In genomic region chr1:180640531-180640949, GRCh38 we compare ENCODE assay signal across 24 cellular contexts.
"Had no signal": no experiment of that assay in that cellular context is flagged by ENCODE, and none has a peak within 500 bp of the region (broad histone marks: within the 10 kb centered on the region; RNA-seq: fewer than 3 reads in every experiment).

No MANE protein-coding gene starts in this region.

- H3K27ac Mint-ChIP-seq: activated CD4-positive, alpha-beta T cell treated with anti-CD3 and anti-CD28 coated beads, Interleukin-2, amount 10 ng/mL, durations not matched to agents 24 days and 14 days; activated CD8-positive, alpha-beta memory T cell treated with anti-CD3 and anti-CD28 coated beads, Interleukin-2, amount 10 ng/mL, durations not matched to agents 7 days and 5 days; activated naive CD4-positive, alpha-beta T cell treated with anti-CD3 and anti-CD28 coated beads, Interleukin-2, amount 50 U/mL, for 24 hours; activated T-cell treated with anti-CD3 and anti-CD28 coated beads, Interleukin-2, amount 50 U/mL, for 24 hours; activated T-helper 1 cell treated with anti-CD3 and anti-CD28 coated beads, Interleukin-12 subunit alpha, Interleukin-12 subunit beta, Interleukin-2, Interleukin-4 antibody, amounts not matched to agents 30 ng/mL and 10 ng/mL and 1 ng/mL, durations not matched to agents 14 hours and 24 hours and 36 hours; T-helper 1 cell treated with Interleukin-12 subunit alpha and Interleukin-12 subunit beta and Interleukin-4 antibody, amounts not matched to agents 30 μg/mL and 1 μg/mL, for 36 hours had no signal

- H3K27ac ChIP-seq: breast epithelium, KMS-11, Peyer's patch, RWPE1 had no signal

- H3K4me3 ChIP-seq: breast epithelium, Peyer's patch had no signal

- H3K4me3 Mint-ChIP-seq: activated CD4-positive, alpha-beta T cell treated with anti-CD3 and anti-CD28 coated beads, Interleukin-2, amount 10 ng/mL, durations not matched to agents 24 days and 14 days; activated CD8-positive, alpha-beta memory T cell treated with anti-CD3 and anti-CD28 coated beads, Interleukin-2, amount 10 ng/mL, durations not matched to agents 7 days and 5 days; activated naive CD4-positive, alpha-beta T cell treated with anti-CD3 and anti-CD28 coated beads, Interleukin-2, amount 50 U/mL, for 24 hours; activated T-cell treated with anti-CD3 and anti-CD28 coated beads, Interleukin-2, amount 50 U/mL, for 24 hours; activated T-helper 1 cell treated with anti-CD3 and anti-CD28 coated beads, Interleukin-12 subunit alpha, Interleukin-12 subunit beta, Interleukin-2, Interleukin-4 antibody, amounts not matched to agents 30 ng/mL and 10 ng/mL and 1 ng/mL, durations not matched to agents 14 hours and 24 hours and 36 hours; IgD-negative memory B cell; T-helper 1 cell treated with Interleukin-12 subunit alpha and Interleukin-12 subunit beta and Interleukin-4 antibody, amounts not matched to agents 30 μg/mL and 1 μg/mL, for 36 hours had no signal

- H3K36me3 ChIP-seq: breast epithelium, Peyer's patch had no signal

- ATAC-seq: activated CD8-positive, alpha-beta memory T cell treated with anti-CD3 and anti-CD28 coated beads, Interleukin-2, amount 10 ng/mL, durations not matched to agents 7 days and 5 days had no signal

- H3K4me2 ChIP-seq: KMS-11 had no signal

- H3K9ac ChIP-seq: KMS-11 had no signal

- DNase-seq: activated CD4-positive, alpha-beta T cell treated with anti-CD3 and anti-CD28 coated beads for 1 hour; activated CD4-positive, alpha-beta T cell treated with anti-CD3 and anti-CD28 coated beads, Interleukin-2, amount 10 ng/mL, durations not matched to agents 24 days and 14 days; activated CD4-positive, alpha-beta T cell treated with anti-CD3 and anti-CD28 coated beads, Interleukin-2, amount 50 U/mL, for 48 hours; activated CD8-positive, alpha-beta memory T cell treated with anti-CD3 and anti-CD28 coated beads, Interleukin-2, amount 10 ng/mL, durations not matched to agents 7 days and 5 days; activated effector memory CD4-positive, alpha-beta T cell treated with Interleukin-2 at 50 U/mL for 16 hours; activated naive CD4-positive, alpha-beta T cell; activated T-cell treated with anti-CD3 and anti-CD28 coated beads, Interleukin-2, amount 50 U/mL, for 24 hours; aorta; NCI-H1092; NCI-H1417; NCI-H1930; NCI-H2107; NCI-H2171 treated with DMSO at 0.1 percent for 48 hours; NCI-H226; NCI-H526 treated with DMSO at 0.1 percent for 48 hours; Peyer's patch; SHP77 treated with DMSO at 0.1 percent for 48 hours had no signal

- H3K9me3 ChIP-seq: breast epithelium, Peyer's patch had no signal

- H3K4me1 ChIP-seq: breast epithelium had no signal

- H3K27me3 Mint-ChIP-seq: activated CD4-positive, alpha-beta T cell treated with anti-CD3 and anti-CD28 coated beads, Interleukin-2, amount 10 ng/mL, durations not matched to agents 24 days and 14 days; activated CD8-positive, alpha-beta memory T cell treated with anti-CD3 and anti-CD28 coated beads, Interleukin-2, amount 10 ng/mL, durations not matched to agents 7 days and 5 days; activated naive CD4-positive, alpha-beta T cell treated with anti-CD3 and anti-CD28 coated beads, Interleukin-2, amount 50 U/mL, for 24 hours; activated T-cell treated with anti-CD3 and anti-CD28 coated beads, Interleukin-2, amount 50 U/mL, for 24 hours; IgD-negative memory B cell had no signal

- H3K27me3 ChIP-seq: breast epithelium, Peyer's patch had no signal

- H3K9me3 Mint-ChIP-seq: activated CD4-positive, alpha-beta T cell treated with anti-CD3 and anti-CD28 coated beads, Interleukin-2, amount 10 ng/mL, durations not matched to agents 24 days and 14 days; activated naive CD4-positive, alpha-beta T cell treated with anti-CD3 and anti-CD28 coated beads, Interleukin-2, amount 50 U/mL, for 24 hours; activated T-cell treated with anti-CD3 and anti-CD28 coated beads, Interleukin-2, amount 50 U/mL, for 24 hours; activated T-helper 1 cell treated with anti-CD3 and anti-CD28 coated beads, Interleukin-12 subunit alpha, Interleukin-12 subunit beta, Interleukin-2, Interleukin-4 antibody, amounts not matched to agents 30 ng/mL and 10 ng/mL and 1 ng/mL, durations not matched to agents 14 hours and 24 hours and 36 hours; IgD-negative memory B cell; T-helper 1 cell treated with Interleukin-12 subunit alpha and Interleukin-12 subunit beta and Interleukin-4 antibody, amounts not matched to agents 30 μg/mL and 1 μg/mL, for 36 hours had no signal
